2 cellular contexts compared by ENCODE assay signal in genomic region chr10:29446327-29446726, GRCh38.
TF ChIP-seq lines count a peak whose summit lies in the region.

No MANE protein-coding gene starts in this region.

TF ChIP-seq in IMR-90, 13 proteins besides CTCF, POLR2A, EP300 and RAD21:
- peak; percentile 40; the same call in 1 of the 2 replicates for TF ChIP-seq CEBPB (IDR thresholded peaks at IDR 0.05; ENCODE audit: low read depth, low read length)
- TF ChIP-seq RCOR1 (IDR thresholded peaks at IDR 0.05; ENCODE audit: insufficient replicate concordance, low read length), result no peak

TF ChIP-seq in SK-N-SH, 30 proteins besides CTCF, POLR2A, EP300 and RAD21:
- TF ChIP-seq USF2 (IDR thresholded peaks at IDR 0.05; ENCODE audit: borderline replicate concordance, low read depth, low read length), result no peak
- TF ChIP-seq TAF1 (IDR thresholded peaks at IDR 0.05; ENCODE audit: borderline replicate concordance, low read depth, low read length), result no peak
- no peak for TF ChIP-seq EZH2phosphoT487 (IDR thresholded peaks at IDR 0.05; ENCODE audit: borderline replicate concordance, low read depth)
- no peak for TF ChIP-seq IRF3 (IDR thresholded peaks at IDR 0.05; ENCODE audit: low read depth, low read length)
- no peak for TF ChIP-seq SMC3 (IDR thresholded peaks at IDR 0.05; ENCODE audit: low read depth, low read length)
- no peak for TF ChIP-seq FOXM1 (IDR thresholded peaks at IDR 0.05; ENCODE audit: low read depth)
- TF ChIP-seq YY1 (IDR thresholded peaks at IDR 0.05; ENCODE audit: low read depth), result no peak
- TF ChIP-seq MXI1 (IDR thresholded peaks at IDR 0.05; ENCODE audit: low read depth, low read length), result no peak
- no peak for TF ChIP-seq REST (IDR thresholded peaks at IDR 0.05; ENCODE audit: low read depth, low read length)
- TF ChIP-seq FOSL2 (IDR thresholded peaks at IDR 0.05; ENCODE audit: borderline replicate concordance, low read depth), result no peak
- TF ChIP-seq TCF12 (IDR thresholded peaks at IDR 0.05), result no peak
